ENCODE assay signal across 2 cellular contexts in genomic region chr3:47554335-47554734, GRCh38.
TF ChIP-seq lines count a peak whose summit lies in the region.

No MANE protein-coding gene starts in this region.

TF ChIP-seq in HepG2, 621 proteins besides CTCF, POLR2A, EP300 and RAD21:
- TF ChIP-seq ZNF746 (CRISPR knock-in tag; IDR thresholded peaks at IDR 0.05) (no peak), ZNF841 (CRISPR knock-in tag; IDR thresholded peaks at IDR 0.05; ENCODE audit: borderline replicate concordance) (no peak), KDM4B (CRISPR knock-in tag; IDR thresholded peaks at IDR 0.05) (no peak), TIGD3 (CRISPR knock-in tag; IDR thresholded peaks at IDR 0.05; ENCODE audit: borderline replicate concordance) (no peak)

TF ChIP-seq in H1, 55 proteins besides CTCF, POLR2A, EP300 and RAD21:
- TF ChIP-seq ASH2L (IDR thresholded peaks at IDR 0.05; ENCODE audit: low read length) (no peak), BRCA1 (IDR thresholded peaks at IDR 0.05; ENCODE audit: low read depth, low read length) (no peak), MAFK (IDR thresholded peaks at IDR 0.05; ENCODE audit: low read depth, low read length) (no peak), HDAC6 (IDR thresholded peaks at IDR 0.05; ENCODE audit: low read depth, low read length) (no peak), CTBP2 (IDR thresholded peaks at IDR 0.05; ENCODE audit: borderline replicate concordance, insufficient read depth, insufficient read length, low read length) (no peak), TCF12 (IDR thresholded peaks at IDR 0.05; ENCODE audit: low read depth, low read length) (no peak), MAX (IDR thresholded peaks at IDR 0.05) (no peak), SP2 (IDR thresholded peaks at IDR 0.05; ENCODE audit: low read length) (no peak), GTF2F1 (IDR thresholded peaks at IDR 0.05; ENCODE audit: borderline replicate concordance, low read depth, low read length) (no peak), CHD1 (IDR thresholded peaks at IDR 0.05; ENCODE audit: low read depth, low read length) (no peak), SIX5 (IDR thresholded peaks at IDR 0.05; ENCODE audit: low read depth, low read length) (no peak), CBX8 (IDR thresholded peaks at IDR 0.05; ENCODE audit: borderline replicate concordance, low read depth, low read length) (no peak), TBP (IDR thresholded peaks at IDR 0.05; ENCODE audit: low read depth, low read length) (no peak), JUND (IDR thresholded peaks at IDR 0.05; ENCODE audit: low read length) (no peak), NRF1 (IDR thresholded peaks at IDR 0.05; ENCODE audit: low read depth, low read length) (no peak), E2F6 (IDR thresholded peaks at IDR 0.05) (no peak)
